1 cellular context compared by ENCODE assay signal in the genomic region with DNA sequence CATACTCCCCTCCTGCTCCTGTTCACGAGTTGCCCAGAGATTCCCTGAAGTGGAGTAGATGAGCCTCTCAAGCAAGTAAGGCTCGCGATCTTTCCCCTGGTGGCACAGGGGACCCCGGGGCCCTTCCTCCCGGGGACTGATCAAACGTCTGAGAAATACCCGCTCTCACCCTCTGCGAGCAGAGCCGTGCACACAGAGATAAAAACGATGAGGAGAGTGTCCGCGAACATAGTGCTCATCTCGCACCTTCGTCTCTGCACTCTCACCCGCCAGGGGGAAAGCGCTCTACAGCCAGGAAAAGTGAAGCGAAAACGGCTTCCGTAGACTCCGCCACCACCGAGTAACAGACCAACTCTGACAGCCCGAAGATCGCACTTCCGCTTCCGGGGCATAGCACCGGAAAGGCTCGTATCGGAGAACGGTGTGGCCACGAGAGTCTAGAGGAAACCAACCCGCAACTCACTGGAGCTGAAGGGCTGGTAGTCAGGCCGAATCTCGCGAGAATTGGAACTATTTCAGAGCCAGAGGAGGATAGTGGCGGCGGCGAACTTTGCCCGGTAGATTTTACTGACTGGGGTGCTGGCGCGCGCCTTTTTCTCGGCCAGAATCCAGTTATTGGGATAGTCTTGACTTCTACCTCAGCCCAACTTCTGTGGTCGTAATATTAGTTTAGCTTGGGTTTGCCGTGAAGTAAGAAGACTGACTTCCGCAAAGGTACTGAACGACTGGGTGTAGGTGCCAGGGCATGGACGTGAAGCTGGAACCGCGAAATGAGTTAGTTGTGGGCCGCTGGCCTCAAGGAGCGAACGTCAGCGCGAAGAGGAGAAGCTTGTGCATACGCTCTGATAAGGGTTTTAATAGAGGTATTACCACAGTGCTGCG.
TF ChIP-seq lines count a peak whose summit lies in the region.

A gene with protein sequence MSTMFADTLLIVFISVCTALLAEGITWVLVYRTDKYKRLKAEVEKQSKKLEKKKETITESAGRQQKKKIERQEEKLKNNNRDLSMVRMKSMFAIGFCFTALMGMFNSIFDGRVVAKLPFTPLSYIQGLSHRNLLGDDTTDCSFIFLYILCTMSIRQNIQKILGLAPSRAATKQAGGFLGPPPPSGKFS (minus strand): TSS at position 356 of the 882 bp plus-strand sequence. CDS start 117 bp downstream, at position 239.

TF ChIP-seq in HEK293, 187 proteins besides CTCF, POLR2A, EP300 and RAD21 (continued from another document):
- TF ChIP-seq, protein P1, sequence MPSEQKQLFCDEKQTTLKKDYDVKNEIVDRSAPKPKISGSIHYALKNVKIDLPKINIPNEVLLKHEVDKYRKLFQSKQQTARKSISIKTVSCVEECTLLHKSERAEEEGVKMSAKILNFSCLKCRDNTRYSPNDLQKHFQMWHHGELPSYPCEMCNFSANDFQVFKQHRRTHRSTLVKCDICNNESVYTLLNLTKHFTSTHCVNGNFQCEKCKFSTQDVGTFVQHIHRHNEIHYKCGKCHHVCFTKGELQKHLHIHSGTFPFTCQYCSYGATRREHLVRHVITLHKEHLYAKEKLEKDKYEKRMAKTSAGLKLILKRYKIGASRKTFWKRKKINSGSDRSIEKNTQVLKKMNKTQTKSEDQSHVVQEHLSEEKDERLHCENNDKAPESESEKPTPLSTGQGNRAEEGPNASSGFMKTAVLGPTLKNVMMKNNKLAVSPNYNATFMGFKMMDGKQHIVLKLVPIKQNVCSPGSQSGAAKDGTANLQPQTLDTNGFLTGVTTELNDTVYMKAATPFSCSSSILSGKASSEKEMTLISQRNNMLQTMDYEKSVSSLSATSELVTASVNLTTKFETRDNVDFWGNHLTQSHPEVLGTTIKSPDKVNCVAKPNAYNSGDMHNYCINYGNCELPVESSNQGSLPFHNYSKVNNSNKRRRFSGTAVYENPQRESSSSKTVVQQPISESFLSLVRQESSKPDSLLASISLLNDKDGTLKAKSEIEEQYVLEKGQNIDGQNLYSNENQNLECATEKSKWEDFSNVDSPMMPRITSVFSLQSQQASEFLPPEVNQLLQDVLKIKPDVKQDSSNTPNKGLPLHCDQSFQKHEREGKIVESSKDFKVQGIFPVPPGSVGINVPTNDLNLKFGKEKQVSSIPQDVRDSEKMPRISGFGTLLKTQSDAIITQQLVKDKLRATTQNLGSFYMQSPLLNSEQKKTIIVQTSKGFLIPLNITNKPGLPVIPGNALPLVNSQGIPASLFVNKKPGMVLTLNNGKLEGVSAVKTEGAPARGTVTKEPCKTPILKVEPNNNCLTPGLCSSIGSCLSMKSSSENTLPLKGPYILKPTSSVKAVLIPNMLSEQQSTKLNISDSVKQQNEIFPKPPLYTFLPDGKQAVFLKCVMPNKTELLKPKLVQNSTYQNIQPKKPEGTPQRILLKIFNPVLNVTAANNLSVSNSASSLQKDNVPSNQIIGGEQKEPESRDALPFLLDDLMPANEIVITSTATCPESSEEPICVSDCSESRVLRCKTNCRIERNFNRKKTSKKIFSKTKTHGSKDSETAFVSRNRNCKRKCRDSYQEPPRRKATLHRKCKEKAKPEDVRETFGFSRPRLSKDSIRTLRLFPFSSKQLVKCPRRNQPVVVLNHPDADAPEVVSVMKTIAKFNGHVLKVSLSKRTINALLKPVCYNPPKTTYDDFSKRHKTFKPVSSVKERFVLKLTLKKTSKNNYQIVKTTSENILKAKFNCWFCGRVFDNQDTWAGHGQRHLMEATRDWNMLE (tag by site-specific recombination; conservative IDR thresholded peaks at IDR 0.05; ENCODE audit: low read depth): peak; percentile 100
- TF ChIP-seq ZBTB21 (tag by site-specific recombination; IDR thresholded peaks at IDR 0.05): peak; percentile 67; the same call in 1 of the 2 replicates
- TF ChIP-seq TRIM28 (IDR thresholded peaks at IDR 0.05; ENCODE audit: borderline replicate concordance, low read length): peak; percentile 63; the same call in 1 of the 2 replicates
- peak; percentile 63; the same call in 1 of the 2 replicates for TF ChIP-seq KLF8 (tag by site-specific recombination; IDR thresholded peaks at IDR 0.05)
- TF ChIP-seq ZBTB20 (tag by site-specific recombination; IDR thresholded peaks at IDR 0.05): peak; percentile 31; the same call in 1 of the 2 replicates
- TF ChIP-seq ZNF501 (tag by site-specific recombination; IDR thresholded peaks at IDR 0.05): peak; percentile 46
- TF ChIP-seq ZNF626 (tag by site-specific recombination; IDR thresholded peaks at IDR 0.05): no peak
- TF ChIP-seq OVOL3 (tag by site-specific recombination; IDR thresholded peaks at IDR 0.05): 0 out of 2 replicates have a peak, but pooled peaks have one; percentile 20
- TF ChIP-seq KLF16 (tag by site-specific recombination; IDR thresholded peaks at IDR 0.05): peak; percentile 66; the same call in 1 of the 2 replicates
- peak; percentile 73 for TF ChIP-seq ZEB2 (tag by site-specific recombination; IDR thresholded peaks at IDR 0.05)
- peak; percentile 91 for TF ChIP-seq SP2 (tag by site-specific recombination; IDR thresholded peaks at IDR 0.05)
- TF ChIP-seq, protein P2, sequence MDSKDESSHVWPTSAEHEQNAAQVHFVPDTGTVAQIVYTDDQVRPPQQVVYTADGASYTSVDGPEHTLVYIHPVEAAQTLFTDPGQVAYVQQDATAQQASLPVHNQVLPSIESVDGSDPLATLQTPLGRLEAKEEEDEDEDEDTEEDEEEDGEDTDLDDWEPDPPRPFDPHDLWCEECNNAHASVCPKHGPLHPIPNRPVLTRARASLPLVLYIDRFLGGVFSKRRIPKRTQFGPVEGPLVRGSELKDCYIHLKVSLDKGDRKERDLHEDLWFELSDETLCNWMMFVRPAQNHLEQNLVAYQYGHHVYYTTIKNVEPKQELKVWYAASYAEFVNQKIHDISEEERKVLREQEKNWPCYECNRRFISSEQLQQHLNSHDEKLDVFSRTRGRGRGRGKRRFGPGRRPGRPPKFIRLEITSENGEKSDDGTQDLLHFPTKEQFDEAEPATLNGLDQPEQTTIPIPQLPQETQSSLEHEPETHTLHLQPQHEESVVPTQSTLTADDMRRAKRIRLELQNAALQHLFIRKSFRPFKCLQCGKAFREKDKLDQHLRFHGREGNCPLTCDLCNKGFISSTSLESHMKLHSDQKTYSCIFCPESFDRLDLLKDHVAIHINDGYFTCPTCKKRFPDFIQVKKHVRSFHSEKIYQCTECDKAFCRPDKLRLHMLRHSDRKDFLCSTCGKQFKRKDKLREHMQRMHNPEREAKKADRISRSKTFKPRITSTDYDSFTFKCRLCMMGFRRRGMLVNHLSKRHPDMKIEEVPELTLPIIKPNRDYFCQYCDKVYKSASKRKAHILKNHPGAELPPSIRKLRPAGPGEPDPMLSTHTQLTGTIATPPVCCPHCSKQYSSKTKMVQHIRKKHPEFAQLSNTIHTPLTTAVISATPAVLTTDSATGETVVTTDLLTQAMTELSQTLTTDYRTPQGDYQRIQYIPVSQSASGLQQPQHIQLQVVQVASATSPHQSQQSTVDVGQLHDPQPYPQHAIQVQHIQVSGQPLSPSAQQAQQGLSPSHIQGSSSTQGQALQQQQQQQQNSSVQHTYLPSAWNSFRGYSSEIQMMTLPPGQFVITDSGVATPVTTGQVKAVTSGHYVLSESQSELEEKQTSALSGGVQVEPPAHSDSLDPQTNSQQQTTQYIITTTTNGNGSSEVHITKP (tag by site-specific recombination; IDR thresholded peaks at IDR 0.05): peak; percentile 73
- TF ChIP-seq SP7 (tag by site-specific recombination; IDR thresholded peaks at IDR 0.05): peak; percentile 50; the same call in 1 of the 2 replicates
- TF ChIP-seq ZXDB (tag by site-specific recombination; IDR thresholded peaks at IDR 0.05): peak; percentile 73
- peak; percentile 53; the same call in 1 of the 2 replicates for TF ChIP-seq ZNF2 (tag by site-specific recombination; IDR thresholded peaks at IDR 0.05)
- peak; percentile 99 for TF ChIP-seq PRDM1 (tag by site-specific recombination; IDR thresholded peaks at IDR 0.05)
- TF ChIP-seq ZNF621 (tag by site-specific recombination; IDR thresholded peaks at IDR 0.05): no peak
- TF ChIP-seq, protein P3, sequence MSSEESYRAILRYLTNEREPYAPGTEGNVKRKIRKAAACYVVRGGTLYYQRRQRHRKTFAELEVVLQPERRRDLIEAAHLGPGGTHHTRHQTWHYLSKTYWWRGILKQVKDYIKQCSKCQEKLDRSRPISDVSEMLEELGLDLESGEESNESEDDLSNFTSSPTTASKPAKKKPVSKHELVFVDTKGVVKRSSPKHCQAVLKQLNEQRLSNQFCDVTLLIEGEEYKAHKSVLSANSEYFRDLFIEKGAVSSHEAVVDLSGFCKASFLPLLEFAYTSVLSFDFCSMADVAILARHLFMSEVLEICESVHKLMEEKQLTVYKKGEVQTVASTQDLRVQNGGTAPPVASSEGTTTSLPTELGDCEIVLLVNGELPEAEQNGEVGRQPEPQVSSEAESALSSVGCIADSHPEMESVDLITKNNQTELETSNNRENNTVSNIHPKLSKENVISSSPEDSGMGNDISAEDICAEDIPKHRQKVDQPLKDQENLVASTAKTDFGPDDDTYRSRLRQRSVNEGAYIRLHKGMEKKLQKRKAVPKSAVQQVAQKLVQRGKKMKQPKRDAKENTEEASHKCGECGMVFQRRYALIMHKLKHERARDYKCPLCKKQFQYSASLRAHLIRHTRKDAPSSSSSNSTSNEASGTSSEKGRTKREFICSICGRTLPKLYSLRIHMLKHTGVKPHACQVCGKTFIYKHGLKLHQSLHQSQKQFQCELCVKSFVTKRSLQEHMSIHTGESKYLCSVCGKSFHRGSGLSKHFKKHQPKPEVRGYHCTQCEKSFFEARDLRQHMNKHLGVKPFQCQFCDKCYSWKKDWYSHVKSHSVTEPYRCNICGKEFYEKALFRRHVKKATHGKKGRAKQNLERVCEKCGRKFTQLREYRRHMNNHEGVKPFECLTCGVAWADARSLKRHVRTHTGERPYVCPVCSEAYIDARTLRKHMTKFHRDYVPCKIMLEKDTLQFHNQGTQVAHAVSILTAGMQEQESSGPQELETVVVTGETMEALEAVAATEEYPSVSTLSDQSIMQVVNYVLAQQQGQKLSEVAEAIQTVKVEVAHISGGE (tag by site-specific recombination; conservative IDR thresholded peaks at IDR 0.05; ENCODE audit: low read depth): peak; percentile 98
- peak; percentile 96 for TF ChIP-seq ZBTB17 (tag by site-specific recombination; IDR thresholded peaks at IDR 0.05)
- TF ChIP-seq ZFP37 (tag by site-specific recombination; IDR thresholded peaks at IDR 0.05): 0 out of 2 replicates have a peak, but pooled peaks have one; percentile 69
- TF ChIP-seq, protein P4, sequence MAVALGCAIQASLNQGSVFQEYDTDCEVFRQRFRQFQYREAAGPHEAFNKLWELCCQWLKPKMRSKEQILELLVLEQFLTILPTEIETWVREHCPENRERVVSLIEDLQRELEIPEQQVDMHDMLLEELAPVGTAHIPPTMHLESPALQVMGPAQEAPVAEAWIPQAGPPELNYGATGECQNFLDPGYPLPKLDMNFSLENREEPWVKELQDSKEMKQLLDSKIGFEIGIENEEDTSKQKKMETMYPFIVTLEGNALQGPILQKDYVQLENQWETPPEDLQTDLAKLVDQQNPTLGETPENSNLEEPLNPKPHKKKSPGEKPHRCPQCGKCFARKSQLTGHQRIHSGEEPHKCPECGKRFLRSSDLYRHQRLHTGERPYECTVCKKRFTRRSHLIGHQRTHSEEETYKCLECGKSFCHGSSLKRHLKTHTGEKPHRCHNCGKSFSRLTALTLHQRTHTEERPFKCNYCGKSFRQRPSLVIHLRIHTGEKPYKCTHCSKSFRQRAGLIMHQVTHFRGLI (tag by site-specific recombination; IDR thresholded peaks at IDR 0.05): peak; percentile 61
